In genomic region chr14:70649803-70650202, GRCh38 we compare ENCODE assay signal across 24 cellular contexts. TPM values are rescaled to one million over a fixed set of nuclear protein-coding genes. Genes with fewer than 3 reads are reported as not detected.
DNase-seq lines count a peak whose midpoint lies in the region; ATAC-seq, FAIRE-seq and TF ChIP-seq lines count a peak whose summit lies in the region.
"Had no signal": no experiment of that assay in that cellular context is flagged by ENCODE, and none has a peak within 500 bp of the region (broad histone marks: within the 10 kb centered on the region; RNA-seq: fewer than 3 reads in every experiment).

No MANE protein-coding gene starts in this region.

- 93% methylated on average over 4 of the region's 4 CpGs; no CpG with 5 or more reads in 1 of the 2 experiments for WGBS in H1 (ENCODE audit: extremely low coverage in 1 of 2, insufficient coverage in 1 of 2, insufficient read length in 1 of 2, insufficient replicate concordance in 2 of 2, low coverage in 1 of 2, low lambda C conversion rate in 2 of 2, missing lambda C conversion rate in 1 of 2), 2 experiments
- 89% methylated on average over 3 of the region's 4 CpGs for WGBS in right lobe of liver (ENCODE audit: insufficient coverage, low coverage, low lambda C conversion rate, missing lambda C conversion rate)

- no peaks in the 10 kb centered on the region for H3K27me3 Mint-ChIP-seq in activated naive CD8-positive, alpha-beta T cell
- no peaks in the 10 kb centered on the region for H3K27me3 Mint-ChIP-seq in activated naive CD8-positive, alpha-beta T cell treated with anti-CD3 and anti-CD28 coated beads, Interleukin-2, amount 50 U/mL, for 24 hours
- H3K27me3 Mint-ChIP-seq: activated CD4-positive, alpha-beta T cell treated with anti-CD3 and anti-CD28 coated beads for 36 hours; activated CD8-positive, alpha-beta memory T cell treated with anti-CD3 and anti-CD28 coated beads, Interleukin-2, amount 10 ng/mL, durations not matched to agents 7 days and 5 days; central memory CD8-positive, alpha-beta T cell had no signal

- no peak overlapping the region for H3K18ac ChIP-seq in H1 (ENCODE audit: extremely low read depth, low read length)

- H3K23me2 ChIP-seq in H1 (ENCODE audit: low read depth, low read length): no peaks in the 10 kb centered on the region; the same call in 1 of the 2 replicates

- no peak for FAIRE-seq in H1 (lab: Jason Lieb, UNC)
- FAIRE-seq in urothelium cell line (lab: Jason Lieb, UNC): peak; percentile 94

- intact Hi-C loops in PC-9 (cut with micrococcal nuclease; ENCODE audit: unreplicated experiment): no loop called here
- intact Hi-C loops in right lobe of liver (cut with DNase I): no loop called here

- H2BK15ac ChIP-seq in H1 (ENCODE audit: low read length): no peak overlapping the region

- no peak for TF ChIP-seq POLR2A in H1 (IDR thresholded peaks at IDR 0.05; ENCODE audit: control extremely low read depth in 1 of 2, low read depth in 2 of 2, low read length in 2 of 2)
- TF ChIP-seq POLR2A in right lobe of liver (IDR thresholded peaks at IDR 0.05): no peak

- no peak for TF ChIP-seq CTCF in PC-9 (conservative IDR thresholded peaks at IDR 0.05)
- no peak for TF ChIP-seq CTCF in H1 (IDR thresholded peaks at IDR 0.05; ENCODE audit: control extremely low read depth in 1 of 3, insufficient read depth in 1 of 3, low read depth in 1 of 3, low read length in 3 of 3)
- TF ChIP-seq CTCF in right lobe of liver (IDR thresholded peaks at IDR 0.05): no peak

- H3K4me3 Mint-ChIP-seq in activated naive CD8-positive, alpha-beta T cell: no peak overlapping the region
- H3K4me3 Mint-ChIP-seq in activated naive CD8-positive, alpha-beta T cell treated with anti-CD3 and anti-CD28 coated beads, Interleukin-2, amount 50 U/mL, for 24 hours: no peak overlapping the region
- H3K4me3 Mint-ChIP-seq: activated CD4-positive, alpha-beta T cell treated with anti-CD3 and anti-CD28 coated beads for 36 hours; activated CD8-positive, alpha-beta memory T cell treated with anti-CD3 and anti-CD28 coated beads, Interleukin-2, amount 10 ng/mL, durations not matched to agents 7 days and 5 days; central memory CD8-positive, alpha-beta T cell; immature natural killer cell; T-helper 1 cell treated with Interleukin-12 subunit alpha and Interleukin-12 subunit beta and Interleukin-4 antibody, amounts not matched to agents 30 μg/mL and 1 μg/mL, for 36 hours had no signal

- peak overlapping the region; percentile 29 for H4K91ac ChIP-seq in H1 (replicated peaks; ENCODE audit: insufficient read length, low read length)

- no peaks in the 10 kb centered on the region for H3F3A ChIP-seq in PC-9 (ENCODE audit: insufficient read depth, low read depth)

- H4K20me1 ChIP-seq in PC-9 (ENCODE audit: insufficient read depth) (no peaks in the 10 kb centered on the region), H1 (replicated peaks in 1 of 2; ENCODE audit: control insufficient read depth in 1 of 2, insufficient read depth in 2 of 2, low read length in 2 of 2) (no peaks in the 10 kb centered on the region)

- no peak overlapping the region for H2AK5ac ChIP-seq in H1 (ENCODE audit: low read depth, low read length)

- H3K27ac ChIP-seq in PC-9 (no peak overlapping the region), H1 (ENCODE audit: low read depth, low read length) (no peak overlapping the region), right lobe of liver (no peak overlapping the region)
- H3K27ac ChIP-seq: HL-60, sigmoid colon, stomach, tibial artery had no signal

- H3K4me3 ChIP-seq in PC-9: no peak overlapping the region
- no peak overlapping the region for H3K4me3 ChIP-seq in H1 (ENCODE audit: extremely low read depth in 1 of 4, insufficient read depth in 2 of 4, low read depth in 3 of 4, low read length in 4 of 4)
- no peak overlapping the region for H3K4me3 ChIP-seq in right lobe of liver
- H3K4me3 ChIP-seq: sigmoid colon, stomach, tibial artery had no signal

- H3K4me2 ChIP-seq in PC-9: 0 out of 2 replicates have a peak overlapping the region, but pooled peaks have one; percentile 12
- H3K4me2 ChIP-seq in H1 (ENCODE audit: insufficient read depth in 1 of 2, low read depth in 2 of 2, low read length in 2 of 2): no peak overlapping the region

- H2BK20ac ChIP-seq in H1 (ENCODE audit: low read length): no peak overlapping the region

- CTCF ChIA-PET in PC-9 (lab: Charles Lee): no interaction called here
- CTCF ChIA-PET in H1 (lab: Charles Lee; ENCODE audit: partially characterized antibody): no interaction called here

- no peaks in the 10 kb centered on the region for H3K9me3 Mint-ChIP-seq in activated naive CD8-positive, alpha-beta T cell (ENCODE audit: low read depth)
- no peaks in the 10 kb centered on the region for H3K9me3 Mint-ChIP-seq in activated naive CD8-positive, alpha-beta T cell treated with anti-CD3 and anti-CD28 coated beads, Interleukin-2, amount 50 U/mL, for 24 hours
- H3K9me3 Mint-ChIP-seq: central memory CD8-positive, alpha-beta T cell; immature natural killer cell; T-helper 1 cell treated with Interleukin-12 subunit alpha and Interleukin-12 subunit beta and Interleukin-4 antibody, amounts not matched to agents 30 μg/mL and 1 μg/mL, for 36 hours had no signal

- H3K56ac ChIP-seq in H1 (replicated peaks; ENCODE audit: insufficient read length, low read depth, low read length): no peak overlapping the region

- H3K23ac ChIP-seq in H1 (ENCODE audit: insufficient read length): no peak overlapping the region

- peaks cover 5% of the 10 kb centered on the region; the same call in 1 of the 2 replicates for H3K9me3 ChIP-seq in PC-9 (ENCODE audit: insufficient read depth, low read depth)
- no peaks in the 10 kb centered on the region for H3K9me3 ChIP-seq in H1 (ENCODE audit: insufficient read depth in 2 of 2, low read depth in 1 of 2, low read length in 1 of 2)
- no peaks in the 10 kb centered on the region for H3K9me3 ChIP-seq in right lobe of liver
- H3K9me3 ChIP-seq: BE2C, sigmoid colon, stomach, tibial artery had no signal

- H3K4me1 Mint-ChIP-seq in activated naive CD8-positive, alpha-beta T cell (ENCODE audit: low read depth): peaks cover 90% of the 10 kb centered on the region
- peaks cover 90% of the 10 kb centered on the region for H3K4me1 Mint-ChIP-seq in activated naive CD8-positive, alpha-beta T cell treated with anti-CD3 and anti-CD28 coated beads, Interleukin-2, amount 50 U/mL, for 24 hours

- POLR2A ChIA-PET in PC-9 (lab: Charles Lee; ENCODE audit: unreplicated experiment) (interaction anchor here (0.6 kb wide), 1 partner anchor 74 kb away, joined by 12 read pairs; no protein-coding TSS in a partner anchor), H1 (lab: Charles Lee; ENCODE audit: partially characterized antibody) (interaction anchor here (1.5 to 1.9 kb wide), 2 partner anchors 8 to 64 kb away, joined by 5 to 6 read pairs; no protein-coding TSS in a partner anchor)

- H3K14ac ChIP-seq in H1 (ENCODE audit: insufficient read length): no peak overlapping the region

- no peak overlapping the region for H2BK12ac ChIP-seq in H1 (ENCODE audit: low read depth, low read length)

- no peak for TF ChIP-seq EP300 in H1 (IDR thresholded peaks at IDR 0.05; ENCODE audit: borderline replicate concordance in 1 of 2, low read depth in 2 of 2, low read length in 2 of 2)

- H4K8ac ChIP-seq in H1 (ENCODE audit: extremely low read depth, insufficient read depth, low read length): no peak overlapping the region

- peak overlapping the region; percentile 74 for H3K27ac Mint-ChIP-seq in activated naive CD8-positive, alpha-beta T cell
- no peak overlapping the region for H3K27ac Mint-ChIP-seq in activated naive CD8-positive, alpha-beta T cell treated with anti-CD3 and anti-CD28 coated beads, Interleukin-2, amount 50 U/mL, for 24 hours
- H3K27ac Mint-ChIP-seq: activated CD4-positive, alpha-beta T cell treated with anti-CD3 and anti-CD28 coated beads for 36 hours; activated CD8-positive, alpha-beta memory T cell treated with anti-CD3 and anti-CD28 coated beads, Interleukin-2, amount 10 ng/mL, durations not matched to agents 7 days and 5 days; immature natural killer cell; T-helper 1 cell treated with Interleukin-12 subunit alpha and Interleukin-12 subunit beta and Interleukin-4 antibody, amounts not matched to agents 30 μg/mL and 1 μg/mL, for 36 hours had no signal

- no peak overlapping the region for H4K5ac ChIP-seq in H1 (ENCODE audit: insufficient read length, low read depth, low read length)

- H2AFZ ChIP-seq in PC-9 (no peak overlapping the region), H1 (ENCODE audit: low read length) (no peak overlapping the region)

- no peak for TF ChIP-seq RAD21 in H1 (IDR thresholded peaks at IDR 0.05 in 1 of 2, conservative IDR thresholded peaks at IDR 0.05 in 1 of 2; ENCODE audit: low read depth in 2 of 2, low read length in 2 of 2)

- H2BK5ac ChIP-seq in H1 (ENCODE audit: low read depth, low read length): no peak overlapping the region

- H3K27me3 ChIP-seq in PC-9 (ENCODE audit: insufficient read depth, low read depth): no peaks in the 10 kb centered on the region
- H3K27me3 ChIP-seq in H1 (replicated peaks in 1 of 4; ENCODE audit: control insufficient read depth in 3 of 4, extremely low read depth in 1 of 4, insufficient read depth in 3 of 4, low read length in 3 of 4): no peaks in the 10 kb centered on the region
- no peaks in the 10 kb centered on the region for H3K27me3 ChIP-seq in right lobe of liver
- H3K27me3 ChIP-seq: sigmoid colon, stomach had no signal

- H3K79me2 ChIP-seq in PC-9 (ENCODE audit: low read depth) (no peaks in the 10 kb centered on the region), H1 (ENCODE audit: control insufficient read depth in 1 of 2, insufficient read depth in 2 of 2, low read length in 2 of 2) (peaks cover 18 to 91% of the 10 kb centered on the region in 2 experiments)

- peaks cover 11% of the 10 kb centered on the region for H3K36me3 Mint-ChIP-seq in activated naive CD8-positive, alpha-beta T cell
- H3K36me3 Mint-ChIP-seq in activated naive CD8-positive, alpha-beta T cell treated with anti-CD3 and anti-CD28 coated beads, Interleukin-2, amount 50 U/mL, for 24 hours (ENCODE audit: low read depth): peaks cover 6% of the 10 kb centered on the region
- H3K36me3 Mint-ChIP-seq: immature natural killer cell had no signal

- no peak for DNase-seq in activated naive CD8-positive, alpha-beta T cell treated with anti-CD3 and anti-CD28 coated beads, Interleukin-2, amount 50 U/mL, for 24 hours
- DNase-seq in PC-9: no peak
- peak in 1 of 2 experiments; percentile 20 for DNase-seq in H1 (ENCODE audit: low read depth in 1 of 2, low spot score in 2 of 2)
- DNase-seq in urothelium cell line (ENCODE audit: low spot score): no peak
- no peak for DNase-seq in right lobe of liver
- no peak for DNase-seq in COLO668 (lab: John Stamatoyannopoulos, UW; ENCODE audit: unreplicated experiment)
- DNase-seq: activated CD4-positive, alpha-beta T cell treated with anti-CD3 and anti-CD28 coated beads for 36 hours; activated CD8-positive, alpha-beta memory T cell treated with anti-CD3 and anti-CD28 coated beads, Interleukin-2, amount 10 ng/mL, durations not matched to agents 7 days and 5 days; BE2C; DND-41; hypothalamus; immature natural killer cell; Karpas-422; left colon; NCI-H146; sigmoid colon; stomach; tibial artery had no signal

- H3K36me3 ChIP-seq in PC-9 (ENCODE audit: low read depth) (no peaks in the 10 kb centered on the region), H1 (ENCODE audit: control insufficient read depth in 2 of 4, insufficient read depth in 4 of 4, low read length in 3 of 4) (peaks cover 0 to 8% (median 3%) of the 10 kb centered on the region in 4 experiments; a peak in 2 of 8 replicates), right lobe of liver (no peaks in the 10 kb centered on the region)
- H3K36me3 ChIP-seq: BE2C, sigmoid colon, stomach, tibial artery had no signal

- H3K4me1 ChIP-seq in PC-9 (replicated peaks; ENCODE audit: insufficient read depth): peaks cover 8% of the 10 kb centered on the region
- peaks cover 23 to 56% (median 44%) of the 10 kb centered on the region in 4 experiments; a peak in 6 of 7 replicates for H3K4me1 ChIP-seq in H1 (replicated peaks in 1 of 4; ENCODE audit: control insufficient read depth in 3 of 4, insufficient read depth in 4 of 4, low read length in 3 of 4)
- H3K4me1 ChIP-seq in right lobe of liver: no peaks in the 10 kb centered on the region
- H3K4me1 ChIP-seq: BE2C, sigmoid colon, stomach, tibial artery had no signal

- ATAC-seq in activated naive CD8-positive, alpha-beta T cell treated with anti-CD3 and anti-CD28 coated beads, Interleukin-2, amount 50 U/mL, for 24 hours: no peak
- ATAC-seq in right lobe of liver: no peak
- ATAC-seq in HG03159 (IDR thresholded peaks at IDR 0.05; ENCODE audit: unreplicated experiment): no peak
- ATAC-seq: activated CD4-positive, alpha-beta T cell treated with anti-CD3 and anti-CD28 coated beads for 36 hours; activated CD8-positive, alpha-beta memory T cell treated with anti-CD3 and anti-CD28 coated beads, Interleukin-2, amount 10 ng/mL, durations not matched to agents 7 days and 5 days; HCT116; left colon had no signal

- H3K79me1 ChIP-seq in H1 (ENCODE audit: low read depth, low read length): peaks cover 16% of the 10 kb centered on the region

- no peak overlapping the region for H3K4ac ChIP-seq in H1 (replicated peaks; ENCODE audit: insufficient read length, low read depth, low read length)

- BruUV-seq in PC-9 (replicated peaks; lab: Mats Ljungman, UMichigan): no TSS peak

- no peak overlapping the region for H3K9ac ChIP-seq in H1 (replicated peaks in 1 of 4; ENCODE audit: extremely low read depth in 1 of 4, low read depth in 3 of 4, low read length in 3 of 4)

- H3K9me2 ChIP-seq in PC-9 (ENCODE audit: insufficient read depth): no peaks in the 10 kb centered on the region

- no peak overlapping the region for H2BK120ac ChIP-seq in H1 (replicated peaks; ENCODE audit: low read depth, low read length)

RNA-seq across cellular contexts. Expression of gene TTC9, which starts 8.1 kb away (rescaled TPM):
- total RNA-seq in PC-9 (2021) (9.3 and 9.9 TPM in 2 replicates), right lobe of liver (1 to 10 TPM in 3 of 6 experiments, under 1 TPM in 3; 0.15 to 5.5 (median 2.8) TPM)
- 27.3 and 29.5 TPM in 2 replicates for total RNA-seq in H1 (2021; fragmentation: NEBNext Ultra II Directional; extraction: Animal tissue kit (Norgen Biotek cat#: 25700))
- 16.5 and 21.0 TPM in 2 replicates for polyA plus RNA-seq in H1 (2011; rRNA removed)
- polyA plus RNA-seq in H1 (2011; cell fraction: cytosol; rRNA removed): 17.9 TPM
- polyA plus RNA-seq in H1 (2011; cell fraction: nucleus; rRNA removed): 15.4 TPM
- polyA plus RNA-seq in H1 (2012, experiment 1 of 2): 19.8 to 23.0 TPM (median 20.7 TPM) in 4 replicates
- polyA plus RNA-seq in H1 (2012, experiment 2 of 2): 9.0 TPM
- 19.0 TPM for polyA plus RNA-seq in H1 (2013, experiment 1 of 2)
- 19.0 TPM for polyA plus RNA-seq in H1 (2013, experiment 2 of 2)
- polyA minus RNA-seq in H1 (2011; rRNA and poly(A)+ RNA removed): 26.2 and 28.0 TPM in 2 replicates
- polyA minus RNA-seq in H1 (2011; cell fraction: cytosol; rRNA and poly(A)+ RNA removed): 13.6 TPM
- 15.7 TPM for polyA minus RNA-seq in H1 (2011; cell fraction: nucleus; rRNA and poly(A)+ RNA removed)

RNA-seq across cellular contexts. Expression of gene MED6, which starts 49.3 kb away (rescaled TPM):
- total RNA-seq in PC-9 (2021): 46.5 and 58.2 TPM in 2 replicates
- 39.7 and 43.7 TPM in 2 replicates for total RNA-seq in H1 (2021; fragmentation: NEBNext Ultra II Directional; extraction: Animal tissue kit (Norgen Biotek cat#: 25700))
- polyA plus RNA-seq in H1 (2011; rRNA removed): 16.9 and 33.1 TPM in 2 replicates
- 32.9 TPM for polyA plus RNA-seq in H1 (2011; cell fraction: cytosol; rRNA removed)
- 9.8 TPM for polyA plus RNA-seq in H1 (2011; cell fraction: nucleus; rRNA removed)
- polyA plus RNA-seq in H1 (2012, experiment 1 of 2): 28.3 to 63.3 TPM (median 37.4 TPM) in 4 replicates
- polyA plus RNA-seq in H1 (2012, experiment 2 of 2): 9.6 TPM
- polyA plus RNA-seq in H1 (2013, experiment 1 of 2): 23.9 TPM
- 27.0 TPM for polyA plus RNA-seq in H1 (2013, experiment 2 of 2)
- 48.1 and 52.7 TPM in 2 replicates for polyA minus RNA-seq in H1 (2011; rRNA and poly(A)+ RNA removed)
- polyA minus RNA-seq in H1 (2011; cell fraction: cytosol; rRNA and poly(A)+ RNA removed): 17.2 TPM
- polyA minus RNA-seq in H1 (2011; cell fraction: nucleus; rRNA and poly(A)+ RNA removed): 97.1 TPM
- total RNA-seq in right lobe of liver: 10 to 100 TPM in 5 of 6 experiments, 1 to 10 TPM in 1; 8.8 to 20.0 (median 13.7) TPM
